14 cellular contexts compared by ENCODE assay signal in the genomic region with DNA sequence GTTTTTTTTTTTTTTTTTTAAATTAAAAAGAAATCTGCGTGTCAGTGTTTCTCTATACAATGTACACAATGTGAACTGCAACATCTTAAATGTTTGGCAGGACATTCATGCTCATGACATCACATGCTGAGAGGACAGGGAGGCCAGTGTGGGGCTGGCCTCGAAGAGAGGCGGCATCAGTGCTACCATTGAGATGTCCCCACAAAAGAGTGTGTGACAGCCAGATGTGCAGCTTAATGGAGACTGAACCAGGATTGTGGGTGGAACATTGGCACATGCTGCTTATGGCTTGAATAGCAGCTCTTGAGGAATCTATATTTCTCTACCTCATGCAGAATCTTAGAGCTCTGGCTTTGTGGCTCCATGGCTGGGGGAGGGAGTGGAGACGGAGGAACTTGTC. TPM values are rescaled to one million over a fixed set of nuclear protein-coding genes. Genes with fewer than 3 reads are reported as not detected.
"Had no signal": no experiment of that assay in that cellular context is flagged by ENCODE, and none has a peak within 500 bp of the region (broad histone marks: within the 10 kb centered on the region; RNA-seq: fewer than 3 reads in every experiment).

No MANE protein-coding gene starts in this region.

- H3K9me3 ChIP-seq: heart right ventricle, mucosa of descending colon, thyroid gland had no signal

- H3K27ac ChIP-seq: brain microvascular endothelial cell, heart right ventricle, thyroid gland had no signal

- H3K9me3 Mint-ChIP-seq: activated B cell treated with CpG ODN at 0.5 μM for 24 hours; activated CD4-positive, alpha-beta T cell treated with anti-CD3 and anti-CD28 coated beads, Interleukin-2, amount 10 ng/mL, durations not matched to agents 24 days and 14 days; activated naive CD4-positive, alpha-beta T cell treated with anti-CD3 and anti-CD28 coated beads for 36 hours; activated T-helper 17 cell treated with anti-CD3 and anti-CD28 coated beads, Interleukin-2, amount 50 U/mL, for 72 hours; naive thymus-derived CD8-positive, alpha-beta T cell; T-helper 1 cell treated with Interleukin-12 subunit alpha and Interleukin-12 subunit beta and Interleukin-4 antibody, amounts not matched to agents 30 μg/mL and 1 μg/mL, for 36 hours had no signal

- H3K36me3 Mint-ChIP-seq: naive thymus-derived CD8-positive, alpha-beta T cell had no signal

- H3K36me3 ChIP-seq: thyroid gland had no signal

- H3K27me3 ChIP-seq: brain microvascular endothelial cell, thyroid gland had no signal

- ATAC-seq: heart right ventricle; mucosa of descending colon; naive thymus-derived CD8-positive, alpha-beta T cell; stimulated activated naive CD8-positive, alpha-beta T cell treated with anti-CD3 and anti-CD28 coated beads, Interleukin-15, Interleukin-2, amounts not matched to agents 100 U/mL and 50 U/mL, for 24 hours had no signal

- H3K4me1 ChIP-seq: heart right ventricle, thyroid gland had no signal

- H3K4me3 Mint-ChIP-seq: activated B cell treated with CpG ODN at 0.5 μM for 24 hours; activated CD4-positive, alpha-beta T cell treated with anti-CD3 and anti-CD28 coated beads, Interleukin-2, amount 10 ng/mL, durations not matched to agents 24 days and 14 days; activated naive CD4-positive, alpha-beta T cell treated with anti-CD3 and anti-CD28 coated beads for 36 hours; activated T-helper 17 cell treated with anti-CD3 and anti-CD28 coated beads, Interleukin-2, amount 50 U/mL, for 72 hours; naive thymus-derived CD8-positive, alpha-beta T cell; T-helper 1 cell treated with Interleukin-12 subunit alpha and Interleukin-12 subunit beta and Interleukin-4 antibody, amounts not matched to agents 30 μg/mL and 1 μg/mL, for 36 hours had no signal

- H3K27ac Mint-ChIP-seq: activated B cell treated with CpG ODN at 0.5 μM for 24 hours; activated CD4-positive, alpha-beta T cell treated with anti-CD3 and anti-CD28 coated beads, Interleukin-2, amount 10 ng/mL, durations not matched to agents 24 days and 14 days; activated naive CD4-positive, alpha-beta T cell treated with anti-CD3 and anti-CD28 coated beads for 36 hours; activated T-helper 17 cell treated with anti-CD3 and anti-CD28 coated beads, Interleukin-2, amount 50 U/mL, for 72 hours; naive thymus-derived CD8-positive, alpha-beta T cell; T-helper 1 cell treated with Interleukin-12 subunit alpha and Interleukin-12 subunit beta and Interleukin-4 antibody, amounts not matched to agents 30 μg/mL and 1 μg/mL, for 36 hours had no signal

- H3K4me1 Mint-ChIP-seq: activated B cell treated with CpG ODN at 0.5 μM for 24 hours; activated T-helper 17 cell treated with anti-CD3 and anti-CD28 coated beads, Interleukin-2, amount 50 U/mL, for 72 hours; naive thymus-derived CD8-positive, alpha-beta T cell had no signal

- H3K4me3 ChIP-seq: heart right ventricle, mucosa of descending colon, thyroid gland had no signal

- DNase-seq: activated B cell treated with CpG ODN at 0.5 μM for 24 hours; activated CD4-positive, alpha-beta T cell treated with anti-CD3 and anti-CD28 coated beads, Interleukin-2, amount 10 ng/mL, durations not matched to agents 24 days and 14 days; activated naive CD4-positive, alpha-beta T cell treated with anti-CD3 and anti-CD28 coated beads for 36 hours; activated T-cell treated with anti-CD3 and anti-CD28 coated beads for 4 hours; brain microvascular endothelial cell; heart right ventricle; mucosa of descending colon; naive thymus-derived CD8-positive, alpha-beta T cell; stimulated activated CD4-positive, alpha-beta T cell treated with anti-CD3 and anti-CD28 coated beads, Interleukin-4, amount 100 ng/mL, for 1 hour; stimulated activated CD8-positive, alpha-beta memory T cell treated with anti-CD3 and anti-CD28 coated beads, Interleukin-4, amount 100 ng/mL, for 48 hours; stimulated activated naive CD8-positive, alpha-beta T cell treated with anti-CD3 and anti-CD28 coated beads, Interleukin-15, Interleukin-2, amounts not matched to agents 100 U/mL and 50 U/mL, for 24 hours; thyroid gland had no signal

RNA-seq across cellular contexts. Expression of a gene that starts 18.5 kb away (rescaled TPM):
- total RNA-seq: activated CD4-positive, alpha-beta T cell treated with anti-CD3 and anti-CD28 coated beads, Interleukin-2, amount 10 ng/mL, durations not matched to agents 24 days and 14 days; activated naive CD4-positive, alpha-beta T cell treated with anti-CD3 and anti-CD28 coated beads for 36 hours; activated T-helper 17 cell treated with anti-CD3 and anti-CD28 coated beads, Interleukin-2, amount 50 U/mL, for 72 hours had no signal
- polyA plus RNA-seq: naive thymus-derived CD8-positive, alpha-beta T cell had no signal
